In the genomic region with DNA sequence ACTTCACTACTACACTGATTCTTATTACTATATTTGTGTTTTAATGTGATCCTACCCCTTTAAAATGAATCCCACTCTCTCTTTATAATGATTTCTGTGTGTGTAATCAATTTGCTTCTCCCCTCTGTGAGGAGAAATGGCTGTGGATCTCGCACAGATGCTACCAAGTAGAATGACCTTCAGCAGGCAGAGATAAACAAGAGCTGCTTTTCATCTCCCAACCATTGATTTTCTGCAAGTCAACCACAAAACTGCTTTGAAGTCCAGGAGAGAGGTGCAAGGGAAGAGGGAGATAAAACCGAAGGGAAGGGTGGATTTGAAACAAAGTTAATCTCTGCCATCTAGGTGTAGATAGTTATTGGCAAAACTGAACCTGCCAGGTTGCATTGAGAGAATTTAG, we compare ENCODE assay signal across 1 cellular context.
TF ChIP-seq lines count a peak whose summit lies in the region.

No MANE protein-coding gene starts in this region.

TF ChIP-seq in HepG2, 621 proteins besides CTCF, POLR2A, EP300 and RAD21 (continued from another document and continues in another):
- TF ChIP-seq, protein P1, sequence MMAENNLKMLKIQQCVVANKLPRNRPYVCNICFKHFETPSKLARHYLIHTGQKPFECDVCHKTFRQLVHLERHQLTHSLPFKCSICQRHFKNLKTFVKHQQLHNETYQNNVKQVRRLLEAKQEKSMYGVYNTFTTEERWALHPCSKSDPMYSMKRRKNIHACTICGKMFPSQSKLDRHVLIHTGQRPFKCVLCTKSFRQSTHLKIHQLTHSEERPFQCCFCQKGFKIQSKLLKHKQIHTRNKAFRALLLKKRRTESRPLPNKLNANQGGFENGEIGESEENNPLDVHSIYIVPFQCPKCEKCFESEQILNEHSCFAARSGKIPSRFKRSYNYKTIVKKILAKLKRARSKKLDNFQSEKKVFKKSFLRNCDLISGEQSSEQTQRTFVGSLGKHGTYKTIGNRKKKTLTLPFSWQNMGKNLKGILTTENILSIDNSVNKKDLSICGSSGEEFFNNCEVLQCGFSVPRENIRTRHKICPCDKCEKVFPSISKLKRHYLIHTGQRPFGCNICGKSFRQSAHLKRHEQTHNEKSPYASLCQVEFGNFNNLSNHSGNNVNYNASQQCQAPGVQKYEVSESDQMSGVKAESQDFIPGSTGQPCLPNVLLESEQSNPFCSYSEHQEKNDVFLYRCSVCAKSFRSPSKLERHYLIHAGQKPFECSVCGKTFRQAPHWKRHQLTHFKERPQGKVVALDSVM (CRISPR knock-in tag; IDR thresholded peaks at IDR 0.05): no peak
- TF ChIP-seq RFX1 (IDR thresholded peaks at IDR 0.05) (no peak), ZNF674 (CRISPR knock-in tag; IDR thresholded peaks at IDR 0.05; ENCODE audit: low read depth) (no peak), PHF21A (CRISPR knock-in tag; IDR thresholded peaks at IDR 0.05) (peak; percentile 75), ZNF264 (CRISPR knock-in tag; IDR thresholded peaks at IDR 0.05) (0 out of 2 replicates have a peak, but pooled peaks have one; percentile 36), ZNF343 (CRISPR knock-in tag; IDR thresholded peaks at IDR 0.05) (no peak), ZNF619 (CRISPR knock-in tag; IDR thresholded peaks at IDR 0.05) (no peak), HMG20B (CRISPR knock-in tag; conservative IDR thresholded peaks at IDR 0.05) (peak; percentile 79; the same call in 1 of the 2 replicates), CBX5 (CRISPR knock-in tag; IDR thresholded peaks at IDR 0.05; ENCODE audit: borderline replicate concordance) (peak; percentile 65; the same call in 1 of the 2 replicates), ESRRA (CRISPR knock-in tag; IDR thresholded peaks at IDR 0.05; ENCODE audit: low read depth) (peak; percentile 77; the same call in 1 of the 2 replicates), PTBP1 (IDR thresholded peaks at IDR 0.05; ENCODE audit: low read depth, low read length, poor library complexity, severe bottlenecking) (no peak), ZBTB43 (CRISPR knock-in tag; conservative IDR thresholded peaks at IDR 0.05) (peak; percentile 81; the same call in 1 of the 2 replicates), ELK4 (CRISPR knock-in tag; IDR thresholded peaks at IDR 0.05; ENCODE audit: borderline replicate concordance) (no peak), ZNF800 (CRISPR knock-in tag; IDR thresholded peaks at IDR 0.05) (no peak), HOXA3 (CRISPR knock-in tag; IDR thresholded peaks at IDR 0.05) (peak; percentile 70), NFKBIZ (CRISPR knock-in tag; IDR thresholded peaks at IDR 0.05) (peak; percentile 29; the same call in 1 of the 2 replicates), POLR2AphosphoS2 (IDR thresholded peaks at IDR 0.05; ENCODE audit: low read depth, low read length) (no peak), NR3C1 (CRISPR knock-in tag; IDR thresholded peaks at IDR 0.05) (no peak), ZSCAN30 (CRISPR knock-in tag; IDR thresholded peaks at IDR 0.05) (no peak), ZNF224 (CRISPR knock-in tag; IDR thresholded peaks at IDR 0.05) (no peak), MAFG (CRISPR knock-in tag; IDR thresholded peaks at IDR 0.05) (no peak), ZNF296 (CRISPR knock-in tag; conservative IDR thresholded peaks at IDR 0.05) (no peak), FIP1L1 (IDR thresholded peaks at IDR 0.05; ENCODE audit: borderline replicate concordance, insufficient read depth, low read depth, low read length) (no peak), NKX3-1 (CRISPR knock-in tag; IDR thresholded peaks at IDR 0.05) (peak; percentile 51; the same call in 1 of the 2 replicates), ZNF382 (CRISPR knock-in tag; IDR thresholded peaks at IDR 0.05; ENCODE audit: borderline replicate concordance) (no peak), TBP (CRISPR knock-in tag; IDR thresholded peaks at IDR 0.05) (no peak), SIN3A (IDR thresholded peaks at IDR 0.05; ENCODE audit: borderline replicate concordance, low read depth, low read length) (no peak), NPAS2 (CRISPR knock-in tag; IDR thresholded peaks at IDR 0.05; ENCODE audit: borderline replicate concordance) (no peak), IRX3 (CRISPR knock-in tag; IDR thresholded peaks at IDR 0.05; ENCODE audit: borderline replicate concordance, low read depth) (no peak), SOX13 (IDR thresholded peaks at IDR 0.05) (peak; percentile 85), SOX13 (CRISPR knock-in tag; conservative IDR thresholded peaks at IDR 0.05 in 1 of 2, IDR thresholded peaks at IDR 0.05 in 1 of 2) (peak in 1 of 2 experiments; percentile 94; a peak in 2 of 4 replicates), HINFP (CRISPR knock-in tag; IDR thresholded peaks at IDR 0.05; ENCODE audit: low read depth) (no peak), ETV5 (CRISPR knock-in tag; IDR thresholded peaks at IDR 0.05; ENCODE audit: borderline replicate concordance) (peak; percentile 62; the same call in 1 of the 2 replicates), SP5 (CRISPR knock-in tag; IDR thresholded peaks at IDR 0.05; ENCODE audit: borderline replicate concordance, low read depth) (peak; percentile 35; the same call in 1 of the 2 replicates), ZNF318 (CRISPR knock-in tag; IDR thresholded peaks at IDR 0.05) (no peak), U2AF2 (IDR thresholded peaks at IDR 0.05; ENCODE audit: low read depth, low read length) (no peak), SOX5 (CRISPR knock-in tag; IDR thresholded peaks at IDR 0.05; ENCODE audit: borderline replicate concordance) (peak; percentile 90), ZNF773 (CRISPR knock-in tag; IDR thresholded peaks at IDR 0.05; ENCODE audit: borderline replicate concordance) (no peak), JDP2 (CRISPR knock-in tag; IDR thresholded peaks at IDR 0.05; ENCODE audit: borderline replicate concordance) (no peak), HDAC2 (CRISPR knock-in tag; IDR thresholded peaks at IDR 0.05) (peak; percentile 94), FOXC1 (CRISPR knock-in tag; IDR thresholded peaks at IDR 0.05; ENCODE audit: borderline replicate concordance) (no peak)
- TF ChIP-seq, protein P2, sequence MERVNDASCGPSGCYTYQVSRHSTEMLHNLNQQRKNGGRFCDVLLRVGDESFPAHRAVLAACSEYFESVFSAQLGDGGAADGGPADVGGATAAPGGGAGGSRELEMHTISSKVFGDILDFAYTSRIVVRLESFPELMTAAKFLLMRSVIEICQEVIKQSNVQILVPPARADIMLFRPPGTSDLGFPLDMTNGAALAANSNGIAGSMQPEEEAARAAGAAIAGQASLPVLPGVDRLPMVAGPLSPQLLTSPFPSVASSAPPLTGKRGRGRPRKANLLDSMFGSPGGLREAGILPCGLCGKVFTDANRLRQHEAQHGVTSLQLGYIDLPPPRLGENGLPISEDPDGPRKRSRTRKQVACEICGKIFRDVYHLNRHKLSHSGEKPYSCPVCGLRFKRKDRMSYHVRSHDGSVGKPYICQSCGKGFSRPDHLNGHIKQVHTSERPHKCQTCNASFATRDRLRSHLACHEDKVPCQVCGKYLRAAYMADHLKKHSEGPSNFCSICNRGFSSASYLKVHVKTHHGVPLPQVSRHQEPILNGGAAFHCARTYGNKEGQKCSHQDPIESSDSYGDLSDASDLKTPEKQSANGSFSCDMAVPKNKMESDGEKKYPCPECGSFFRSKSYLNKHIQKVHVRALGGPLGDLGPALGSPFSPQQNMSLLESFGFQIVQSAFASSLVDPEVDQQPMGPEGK (CRISPR knock-in tag; IDR thresholded peaks at IDR 0.05): 0 out of 2 replicates have a peak, but pooled peaks have one; percentile 45
